ENCODE assay signal across 22 cellular contexts in genomic region chr21:45372732-45373355, GRCh38. TPM values are rescaled to one million over a fixed set of nuclear protein-coding genes. Genes with fewer than 3 reads are reported as not detected.
DNase-seq lines count a peak whose midpoint lies in the region; ATAC-seq, FAIRE-seq and TF ChIP-seq lines count a peak whose summit lies in the region.
"Had no signal": no experiment of that assay in that cellular context is flagged by ENCODE, and none has a peak within 500 bp of the region (broad histone marks: within the 10 kb centered on the region; RNA-seq: fewer than 3 reads in every experiment).

No MANE protein-coding gene starts in this region.

- no peak overlapping the region for H3K9ac ChIP-seq in BLaER1 treated with 17β-estradiol and CSF1 and Interleukin-3, amounts not matched to agents 10 nM and 100 nM
- peak overlapping the region; percentile 33 for H3K9ac ChIP-seq in keratinocyte (ENCODE audit: control insufficient read depth, extremely low read depth, insufficient read depth, low read length)
- H3K9ac ChIP-seq: KMS-11 had no signal

- no peak overlapping the region for H3K4me3 ChIP-seq in BLaER1 treated with 17β-estradiol and CSF1 and Interleukin-3, amounts not matched to agents 10 nM and 100 nM
- H3K4me3 ChIP-seq in keratinocyte (ENCODE audit: control insufficient read depth in 2 of 3, extremely low read depth in 1 of 3, insufficient read depth in 2 of 3, low read depth in 1 of 3, low read length in 3 of 3) (peak overlapping the region in 1 of 3 experiments; percentile 9), SJCRH30 (no peak overlapping the region)
- H3K4me3 ChIP-seq: coronary artery, right lobe of liver, vagina had no signal

- H3K4me2 ChIP-seq in BLaER1 treated with 17β-estradiol and CSF1 and Interleukin-3, amounts not matched to agents 10 nM and 100 nM = peak overlapping the region in 8 of 11 experiments; percentile 41 to 71 (median 53); a peak in 16 of 22 replicates
- peak overlapping the region; percentile 64 for H3K4me2 ChIP-seq in keratinocyte (ENCODE audit: control insufficient read depth, extremely low read depth, insufficient read depth, low read depth, low read length)
- H3K4me2 ChIP-seq: KMS-11 had no signal

- H4K20me1 ChIP-seq in BLaER1 treated with 17β-estradiol and CSF1 and Interleukin-3, amounts not matched to agents 10 nM and 100 nM = no peaks in the 10 kb centered on the region
- H4K20me1 ChIP-seq in keratinocyte (ENCODE audit: control insufficient read depth, extremely low read depth, insufficient read depth, low read length) = no peaks in the 10 kb centered on the region

- peaks cover 0 to 7% (median 0%) of the 10 kb centered on the region in 11 experiments; a peak in 3 of 22 replicates for H3K27me3 ChIP-seq in BLaER1 treated with 17β-estradiol and CSF1 and Interleukin-3, amounts not matched to agents 10 nM and 100 nM
- H3K27me3 ChIP-seq in keratinocyte (ENCODE audit: control insufficient read depth, extremely low read depth, insufficient read depth, low read length) (peaks cover 9% of the 10 kb centered on the region), SJCRH30 (no peaks in the 10 kb centered on the region)
- H3K27me3 ChIP-seq: right lobe of liver, vagina had no signal

- H3K4me1 ChIP-seq in BLaER1 treated with 17β-estradiol and CSF1 and Interleukin-3, amounts not matched to agents 10 nM and 100 nM = peaks cover 18 to 63% (median 60%) of the 10 kb centered on the region in 10 experiments
- H3K4me1 ChIP-seq in keratinocyte (ENCODE audit: control insufficient read depth, extremely low read depth, insufficient read depth, low read length) (peaks cover 13% of the 10 kb centered on the region), SJCRH30 (no peaks in the 10 kb centered on the region)
- H3K4me1 ChIP-seq: right lobe of liver had no signal

- dilution Hi-C loops in keratinocyte (cut with MboI; ENCODE audit: extremely low pct_ligation_motif_present, low sequenced_read_pairs) = no loop called here

- no peak for ATAC-seq in GM18520 (IDR thresholded peaks at IDR 0.05; ENCODE audit: unreplicated experiment)
- ATAC-seq: Panc1, right lobe of liver had no signal

- peak; percentile 92 for FAIRE-seq in keratinocyte (lab: Jason Lieb, UNC)
- FAIRE-seq: TTC549 had no signal

- H3K27ac ChIP-seq in BLaER1 treated with 17β-estradiol and CSF1 and Interleukin-3, amounts not matched to agents 10 nM and 100 nM = peak overlapping the region in 1 of 11 experiments; percentile 36; a peak in 1 of 22 replicates
- H3K27ac ChIP-seq in keratinocyte (ENCODE audit: control insufficient read depth, insufficient read depth, low read length) = peak overlapping the region; percentile 60
- H3K27ac ChIP-seq in SJCRH30 = no peak overlapping the region
- H3K27ac ChIP-seq: coronary artery, HL-60, KMS-11, right lobe of liver, vagina had no signal

- no peaks in the 10 kb centered on the region for H3K79me2 ChIP-seq in keratinocyte (ENCODE audit: control insufficient read depth, insufficient read depth, low read length)

- DNase-seq in HPDE6-E6E7 (ENCODE audit: extremely low spot score) (peak; percentile 86), astrocyte of the hippocampus (ENCODE audit: low read depth, low spot score) (peak; percentile 43), keratinocyte (ENCODE audit: low read depth, low spot score) (peak; percentile 81), NCI-H1092 treated with DMSO at 0.1 percent for 48 hours (lab: John Stamatoyannopoulos, UW) (no peak), H4 (ENCODE audit: low spot score) (no peak), SJCRH30 (no peak)
- DNase-seq: activated CD4-positive, alpha-beta T cell treated with anti-CD3 and anti-CD28 coated beads, Interleukin-2, amount 50 U/mL, for 1 hour; activated naive CD4-positive, alpha-beta T cell treated with anti-CD3 and anti-CD28 coated beads, Interleukin-2, amount 10 ng/mL, durations not matched to agents 7 days and 5 days; foreskin fibroblast; GOT3; NCI-H1417 treated with DMSO at 0.1 percent for 48 hours; NCI-H2171; NCI-H748 treated with DMSO at 0.1 percent for 48 hours had no signal

- H3K36me3 ChIP-seq in BLaER1 treated with 17β-estradiol and CSF1 and Interleukin-3, amounts not matched to agents 10 nM and 100 nM = no peaks in the 10 kb centered on the region
- H3K36me3 ChIP-seq in keratinocyte (ENCODE audit: control insufficient read depth in 2 of 2, extremely low read depth in 1 of 2, insufficient read depth in 2 of 2, low read length in 2 of 2) (no peaks in the 10 kb centered on the region), SJCRH30 (no peaks in the 10 kb centered on the region)
- H3K36me3 ChIP-seq: right lobe of liver, vagina had no signal

- no peak for TF ChIP-seq CTCF in keratinocyte (optimal IDR thresholded peaks at IDR 0.05 in 1 of 3, IDR thresholded peaks at IDR 0.05 in 1 of 3, conservative IDR thresholded peaks at IDR 0.05 in 1 of 3; ENCODE audit: extremely low read depth in 1 of 3, insufficient read depth in 2 of 3, low read length in 3 of 3)

- H3K9me1 ChIP-seq in keratinocyte (ENCODE audit: control insufficient read depth, extremely low read depth, insufficient read depth, low read length) = no peaks in the 10 kb centered on the region

- H2AFZ ChIP-seq in keratinocyte (ENCODE audit: control insufficient read depth, low read length) = peak overlapping the region; percentile 58

- H3K9me3 ChIP-seq in BLaER1 treated with 17β-estradiol and CSF1 and Interleukin-3, amounts not matched to agents 10 nM and 100 nM (replicated peaks in 1 of 11) = peaks cover 0 to 11% (median 7%) of the 10 kb centered on the region in 11 experiments; a peak in 7 of 22 replicates
- H3K9me3 ChIP-seq in keratinocyte (ENCODE audit: control insufficient read depth, low read depth, low read length) (no peaks in the 10 kb centered on the region), SJCRH30 (replicated peaks) (peaks cover 5% of the 10 kb centered on the region; the same call in 1 of the 2 replicates)
- H3K9me3 ChIP-seq: right lobe of liver, vagina had no signal

RNA-seq across cellular contexts. Expression of gene COL18A1, which starts 32.1 kb away (rescaled TPM):
- 13.0 to 24.0 TPM (median 18.9 TPM) in 3 replicates for polyA plus RNA-seq in keratinocyte
- 3.9 TPM for polyA plus RNA-seq in keratinocyte (2011; ENCODE audit: low read depth)
- 3.2 and 8.8 TPM in 2 replicates for polyA plus RNA-seq in keratinocyte (2011; cell fraction: cytosol; rRNA removed)
- polyA plus RNA-seq in keratinocyte (2011; cell fraction: nucleus; rRNA removed) = 44.9 and 77.1 TPM in 2 replicates
- polyA plus RNA-seq in keratinocyte (2012; ENCODE audit: low replicate concordance) = 9.3 and 34.2 TPM in 2 replicates
- polyA minus RNA-seq in keratinocyte = 11.7 to 21.3 TPM (median 14.4 TPM) in 3 replicates
- 32.4 TPM for polyA minus RNA-seq in keratinocyte (2011; cell fraction: cytosol; rRNA and poly(A)+ RNA removed)
- polyA minus RNA-seq in keratinocyte (2011; cell fraction: nucleus; rRNA and poly(A)+ RNA removed) = 84.5 and 98.7 TPM in 2 replicates
- 8.4 and 15.1 TPM in 2 replicates for total RNA-seq in H4 (2014; rRNA removed; shearing (Covaris generic))
- 18.5 and 19.5 TPM in 2 replicates for total RNA-seq in SJCRH30 (2014; rRNA removed; shearing (Covaris generic))

Comparison
In these comparisons a context has a peak if more than half of its experiments do, and no peak if none do; other contexts are left out.
1. DNase-seq: peak in HPDE6-E6E7 (single experiment), astrocyte of the hippocampus (single experiment) and keratinocyte (single experiment); none in NCI-H1092 treated with DMSO at 0.1 percent for 48 hours (single experiment), H4 (single experiment) and SJCRH30 (0 of 2).